Comparison of ENCODE assay signal across 20 cellular contexts in genomic region chr10:90430186-90430585, GRCh38.
DNase-seq lines count a peak whose midpoint lies in the region; ATAC-seq and TF ChIP-seq lines count a peak whose summit lies in the region.
"Had no signal": no experiment of that assay in that cellular context is flagged by ENCODE, and none has a peak within 500 bp of the region (broad histone marks: within the 10 kb centered on the region; RNA-seq: fewer than 3 reads in every experiment).

No MANE protein-coding gene starts in this region.

- H3K36me3 ChIP-seq in brain microvascular endothelial cell (replicated peaks): no peaks in the 10 kb centered on the region
- H3K36me3 ChIP-seq in uterus: no peaks in the 10 kb centered on the region
- H3K36me3 ChIP-seq: BLaER1 had no signal

- in situ Hi-C loops in brain microvascular endothelial cell (cut with HindIII; ENCODE audit: low pct_ligation_motif_present, low sequenced_read_pairs): no loop called here

- no peak for ATAC-seq in foreskin keratinocyte
- ATAC-seq: CD8-positive, alpha-beta T cell; GM23338; HCT116 had no signal

- H3K27ac ChIP-seq in brain microvascular endothelial cell (no peak overlapping the region), foreskin keratinocyte (no peak overlapping the region), uterus (no peak overlapping the region)
- H3K27ac ChIP-seq: 22Rv1, BLaER1, C4-2B had no signal

- intact Hi-C loops in uterus (cut with DNase I; ENCODE audit: low total_unique reads): no loop called here

- peak; percentile 3 for DNase-seq in NOMO-1 treated with DMSO at 0.1 percent for 48 hours (lab: John Stamatoyannopoulos, UW; ENCODE audit: unreplicated experiment)
- DNase-seq in NOMO-1 (lab: John Stamatoyannopoulos, UW; ENCODE audit: unreplicated experiment in 2 of 2): no peak
- DNase-seq in brain microvascular endothelial cell: peak; percentile 54
- no peak for DNase-seq in foreskin keratinocyte
- DNase-seq in HT-29 (ENCODE audit: low spot score): no peak
- no peak for DNase-seq in uterus
- DNase-seq in retina: no peak
- DNase-seq: Caco-2; CD4-positive, CD25-positive, alpha-beta regulatory T cell; CD8-positive, alpha-beta T cell; DMS153; DMS79; EL; GF-D8; H9 had no signal

- H3K27me3 ChIP-seq in brain microvascular endothelial cell (replicated peaks) (no peaks in the 10 kb centered on the region), foreskin keratinocyte (no peaks in the 10 kb centered on the region), uterus (no peaks in the 10 kb centered on the region)
- H3K27me3 ChIP-seq: BLaER1 had no signal

- no peak overlapping the region for H3K4me3 ChIP-seq in brain microvascular endothelial cell (ENCODE audit: low read depth, low read length)
- H3K4me3 ChIP-seq in uterus: no peak overlapping the region
- H3K4me3 ChIP-seq: BLaER1, GM23338 had no signal

- TF ChIP-seq CTCF in brain microvascular endothelial cell (IDR thresholded peaks at IDR 0.05; ENCODE audit: low read depth, low read length, missing control alignments) (no peak), foreskin keratinocyte (conservative IDR thresholded peaks at IDR 0.05) (peak; percentile 4), uterus (IDR thresholded peaks at IDR 0.05) (no peak)

- no peak for TF ChIP-seq POLR2A in uterus (IDR thresholded peaks at IDR 0.05)

- H3K4me1 ChIP-seq in foreskin keratinocyte (no peaks in the 10 kb centered on the region), uterus (no peaks in the 10 kb centered on the region)
- H3K4me1 ChIP-seq: BLaER1, Caco-2 had no signal

- no peaks in the 10 kb centered on the region for H3K9me3 ChIP-seq in uterus
- H3K9me3 ChIP-seq: BLaER1, Caco-2 had no signal

Comparison
In these comparisons a context has a peak if more than half of its experiments do, and no peak if none do; other contexts are left out.
1. DNase-seq: peak in NOMO-1 treated with DMSO at 0.1 percent for 48 hours (single experiment) and brain microvascular endothelial cell (single experiment); none in NOMO-1 (0 of 2), foreskin keratinocyte (0 of 2), HT-29 (single experiment), uterus (0 of 2) and retina (single experiment).